In the genomic region with DNA sequence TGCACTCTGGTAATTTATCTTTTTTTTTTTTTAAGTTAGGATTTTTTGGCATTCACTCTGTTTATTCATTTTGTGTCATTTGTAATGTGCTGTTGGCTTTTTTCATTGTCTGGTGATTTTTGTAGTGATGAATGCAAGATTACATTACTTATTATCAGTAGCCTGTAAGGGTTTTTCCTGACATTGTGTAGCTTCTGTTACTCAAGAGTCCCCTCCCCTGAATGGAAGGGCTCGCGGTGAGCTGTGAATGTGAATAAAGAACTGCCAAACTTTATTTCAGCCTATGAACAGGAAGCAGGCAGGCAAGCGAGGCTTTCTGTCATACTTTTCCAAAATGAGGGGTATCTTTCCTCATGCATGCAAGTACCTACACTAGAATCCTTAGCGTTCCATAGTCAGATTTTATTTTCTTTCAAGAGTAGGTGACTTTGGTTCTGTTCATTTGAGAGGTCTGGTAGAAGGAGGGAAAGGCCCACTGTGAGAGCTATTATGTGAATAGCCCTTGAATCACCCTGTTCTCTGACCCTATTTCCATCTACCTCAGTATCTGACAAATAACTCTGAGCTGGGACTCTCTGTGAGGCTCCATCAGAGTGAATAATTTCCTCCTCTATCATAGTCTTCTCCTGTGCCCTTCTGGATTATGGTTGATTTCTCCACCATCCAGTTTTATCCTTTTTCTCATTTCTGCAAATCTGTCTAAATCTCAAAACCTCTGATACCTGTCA, we compare ENCODE assay signal across 20 cellular contexts.
A peak's percentile ranks its signal among the peaks of the same experiment; 100 is the strongest.
DNase-seq lines count a peak whose midpoint lies in the region; ATAC-seq and TF ChIP-seq lines count a peak whose summit lies in the region.
"Had no signal": no experiment of that assay in that cellular context is flagged by ENCODE, and none has a peak within 500 bp of the region (broad histone marks: within the 10 kb centered on the region; RNA-seq: fewer than 3 reads in every experiment).

No MANE protein-coding gene starts in this region.

- H3K4me1 Mint-ChIP-seq in chondrocyte (ENCODE audit: low read depth), result peaks cover 8% of the 10 kb centered on the region
- H3K4me1 Mint-ChIP-seq: B cell had no signal

- TF ChIP-seq CTCF in chondrocyte (IDR thresholded peaks at IDR 0.05), result no peak

- H3K4me3 ChIP-seq in Karpas-422 (ENCODE audit: low read length) (no peak overlapping the region), SK-N-MC (no peak overlapping the region)

- no peaks in the 10 kb centered on the region for H3K9me3 Mint-ChIP-seq in chondrocyte (ENCODE audit: low read depth)
- H3K9me3 Mint-ChIP-seq: HFFc6 had no signal

- H3K4me1 ChIP-seq in Karpas-422 (ENCODE audit: low read length), result peaks cover 38% of the 10 kb centered on the region
- H3K4me1 ChIP-seq: Caco-2 had no signal

- no peak overlapping the region for H3K4me3 Mint-ChIP-seq in chondrocyte (ENCODE audit: unreplicated experiment)
- H3K4me3 Mint-ChIP-seq: B cell, HFFc6 had no signal

- H3K9ac ChIP-seq in Karpas-422 (ENCODE audit: low read length) (no peak overlapping the region), SK-N-MC (ENCODE audit: insufficient read length) (peak overlapping the region; percentile 13)

- DNase-seq in Karpas-422 (no peak), SK-N-MC (ENCODE audit: low read depth, low spot score) (no peak), chondrocyte (ENCODE audit: low spot score) (no peak), lung microvascular endothelial cell (ENCODE audit: low read depth in 2 of 2) (peak; percentile 28 to 35), NCI-H2081 treated with DMSO at 0.1 percent for 48 hours (lab: John Stamatoyannopoulos, UW) (no peak), left cardiac atrium (no peak)
- DNase-seq: Caco-2; CD4-positive, CD25-positive, alpha-beta regulatory T cell; EL; HFFc6; Kasumi-1; NCI-H1105; NCI-H1694; NCI-H2171; NCI-H446 treated with DMSO at 0.1 percent for 48 hours; NCI-H774 had no signal

- no peaks in the 10 kb centered on the region for H4K20me1 ChIP-seq in Karpas-422 (ENCODE audit: insufficient read depth, low read depth, low read length)

- peaks cover 47% of the 10 kb centered on the region for H3K36me3 ChIP-seq in Karpas-422 (ENCODE audit: insufficient read depth, low read length)
- H3K36me3 ChIP-seq in SK-N-MC (ENCODE audit: insufficient read depth, low read length), result 0 out of 2 replicates have a peak, but pooled peaks cover 3% of the 10 kb centered on the region

- no peaks in the 10 kb centered on the region; the same call in 1 of the 2 replicates for H3K79me2 ChIP-seq in Karpas-422 (ENCODE audit: low read length)

- no peaks in the 10 kb centered on the region for H3K9me2 ChIP-seq in Karpas-422 (replicated peaks; ENCODE audit: insufficient read depth, low read length)

- no peaks in the 10 kb centered on the region for H3K27me3 Mint-ChIP-seq in chondrocyte (ENCODE audit: low read depth)
- H3K27me3 Mint-ChIP-seq: B cell; CD4-positive, CD25-positive, alpha-beta regulatory T cell had no signal

- peak overlapping the region; percentile 65 for H3K27ac Mint-ChIP-seq in chondrocyte (ENCODE audit: unreplicated experiment)
- H3K27ac Mint-ChIP-seq: B cell, HFFc6 had no signal

- H3K27ac ChIP-seq in Karpas-422 (ENCODE audit: low read length) (peak overlapping the region; percentile 58), SK-N-MC (no peak overlapping the region)

- intact Hi-C loops in left cardiac atrium (cut with DNase I), result loop anchor here (5.0 to 10.0 kb wide), 2 partner anchors 128 to 130 kb away; no protein-coding TSS in a partner anchor

- H3K9me3 ChIP-seq in Karpas-422 (ENCODE audit: low read length) (no peaks in the 10 kb centered on the region), SK-N-MC (ENCODE audit: low read depth, low read length) (no peaks in the 10 kb centered on the region)
- H3K9me3 ChIP-seq: Caco-2 had no signal

- no peak overlapping the region for H3K4me2 ChIP-seq in Karpas-422 (ENCODE audit: low read depth, low read length, poor library complexity, severe bottlenecking)

- ATAC-seq in left cardiac atrium (no peak), HG03139 (IDR thresholded peaks at IDR 0.05; ENCODE audit: unreplicated experiment) (no peak)
- ATAC-seq: Panc1, Right ventricle myocardium inferior had no signal

- no peaks in the 10 kb centered on the region for H3K27me3 ChIP-seq in Karpas-422 (ENCODE audit: low read length)

- H3K36me3 Mint-ChIP-seq in chondrocyte (ENCODE audit: low read depth), result peaks cover 12% of the 10 kb centered on the region

- H2AFZ ChIP-seq in Karpas-422 (ENCODE audit: low read length), result no peak overlapping the region

Comparison
In these comparisons a context has a peak if more than half of its experiments do, and no peak if none do; other contexts are left out.
1. DNase-seq: peak in lung microvascular endothelial cell (2 of 2); none in Karpas-422 (single experiment), SK-N-MC (single experiment), chondrocyte (single experiment), NCI-H2081 treated with DMSO at 0.1 percent for 48 hours (single experiment) and left cardiac atrium (single experiment).